ENCODE assay signal across 19 cellular contexts in genomic region chr11:80698646-80699045, GRCh38.
DNase-seq lines count a peak whose midpoint lies in the region; ATAC-seq and TF ChIP-seq lines count a peak whose summit lies in the region.
"Had no signal": no experiment of that assay in that cellular context is flagged by ENCODE, and none has a peak within 500 bp of the region (broad histone marks: within the 10 kb centered on the region; RNA-seq: fewer than 3 reads in every experiment).

No MANE protein-coding gene starts in this region.

- H3K79me2 ChIP-seq in mammary epithelial cell (ENCODE audit: insufficient read depth, low read length) = no peaks in the 10 kb centered on the region

- TF ChIP-seq CTCF in MCF 10A (IDR thresholded peaks at IDR 0.05; ENCODE audit: unreplicated experiment) = no peak
- TF ChIP-seq CTCF in breast epithelium (IDR thresholded peaks at IDR 0.05) = no peak
- peak in 1 of 2 donors; percentile 1 for TF ChIP-seq CTCF in mammary epithelial cell (conservative IDR thresholded peaks at IDR 0.05 in 1 of 2, IDR thresholded peaks at IDR 0.05 in 1 of 2; ENCODE audit: extremely low read depth in 1 of 2, insufficient read depth in 1 of 2, low read depth in 1 of 2, low read length in 2 of 2)
- TF ChIP-seq CTCF in foreskin keratinocyte (conservative IDR thresholded peaks at IDR 0.05) = no peak
- TF ChIP-seq CTCF in type B pancreatic cell (conservative IDR thresholded peaks at IDR 0.05) = no peak
- no peak for TF ChIP-seq CTCF in ascending aorta (IDR thresholded peaks at IDR 0.05)

- H3K4me3 ChIP-seq in breast epithelium (no peak overlapping the region), mammary epithelial cell (replicated peaks in 1 of 3; ENCODE audit: insufficient read depth in 1 of 3, low read depth in 2 of 3, low read length in 3 of 3) (no peak overlapping the region), ascending aorta (no peak overlapping the region)

- H4K20me1 ChIP-seq in mammary epithelial cell (ENCODE audit: insufficient read depth, low read length) = no peaks in the 10 kb centered on the region

- H3K9me3 Mint-ChIP-seq in MCF 10A (ENCODE audit: unreplicated experiment) (no peaks in the 10 kb centered on the region), type B pancreatic cell (no peaks in the 10 kb centered on the region)
- H3K9me3 Mint-ChIP-seq in activated T-helper 2 cell treated with anti-CD3 and anti-CD28 coated beads, Interferon-gamma antibody, Interleukin-2, Interleukin-4, amounts not matched to agents 10 μg/mL and 5 μg/mL and 100 μg/mL, durations not matched to agents 14 hours and 24 hours and 36 hours = peaks cover 14% of the 10 kb centered on the region
- H3K9me3 Mint-ChIP-seq: H9 had no signal

- H3K36me3 ChIP-seq in breast epithelium = no peaks in the 10 kb centered on the region
- H3K36me3 ChIP-seq in mammary epithelial cell (ENCODE audit: insufficient read depth, low read length) = no peaks in the 10 kb centered on the region
- no peaks in the 10 kb centered on the region for H3K36me3 ChIP-seq in ascending aorta
- H3K36me3 ChIP-seq: BE2C had no signal

- H3K4me1 ChIP-seq in breast epithelium = no peaks in the 10 kb centered on the region
- H3K4me1 ChIP-seq in mammary epithelial cell (ENCODE audit: insufficient read depth, low read length) = peaks cover 38% of the 10 kb centered on the region
- H3K4me1 ChIP-seq in foreskin keratinocyte = peaks cover 34% of the 10 kb centered on the region
- no peaks in the 10 kb centered on the region for H3K4me1 ChIP-seq in ascending aorta
- H3K4me1 ChIP-seq: BE2C had no signal

- peak overlapping the region; percentile 88 for H2AFZ ChIP-seq in mammary epithelial cell (ENCODE audit: low read depth, low read length)

- TF ChIP-seq POLR2A in breast epithelium (IDR thresholded peaks at IDR 0.05) = no peak

- CTCF ChIA-PET in MCF 10A (lab: Yijun Ruan, JAX) (interaction anchor here (1.0 to 1.1 kb wide), 3 partner anchors 28 to 307 kb away, joined by 3 to 5 read pairs (median 3); no protein-coding TSS in a partner anchor), mammary epithelial cell (lab: Charles Lee; ENCODE audit: low non-redundant PET) (no interaction called here)

- no peak overlapping the region for H3K4me3 Mint-ChIP-seq in MCF 10A (ENCODE audit: unreplicated experiment)
- H3K4me3 Mint-ChIP-seq in type B pancreatic cell = peak overlapping the region; percentile 57
- no peak overlapping the region for H3K4me3 Mint-ChIP-seq in activated T-helper 2 cell treated with anti-CD3 and anti-CD28 coated beads, Interferon-gamma antibody, Interleukin-2, Interleukin-4, amounts not matched to agents 10 μg/mL and 5 μg/mL and 100 μg/mL, durations not matched to agents 14 hours and 24 hours and 36 hours (ENCODE audit: low read depth)
- H3K4me3 Mint-ChIP-seq: CD4-positive, alpha-beta T cell; H9 had no signal

- ATAC-seq in foreskin keratinocyte (no peak), HG03469 (IDR thresholded peaks at IDR 0.05; ENCODE audit: unreplicated experiment) (no peak)

- intact Hi-C loops in MCF 10A (cut with micrococcal nuclease) = no loop called here
- intact Hi-C loops in breast epithelium (cut with DNase I; ENCODE audit: low total_unique reads) = no loop called here
- intact Hi-C loops in mammary epithelial cell (cut with micrococcal nuclease) = no loop called here
- intact Hi-C loops in activated T-helper 2 cell treated with anti-CD3 and anti-CD28 coated beads, Interferon-gamma antibody, Interleukin-2, Interleukin-4, amounts not matched to agents 10 μg/mL and 5 μg/mL and 100 μg/mL, durations not matched to agents 14 hours and 24 hours and 36 hours (cut with micrococcal nuclease) = no loop called here
- intact Hi-C loops in ascending aorta (cut with DNase I) = no loop called here

- no peak overlapping the region for H3K9ac ChIP-seq in mammary epithelial cell (ENCODE audit: insufficient read depth, low read length)

- no peaks in the 10 kb centered on the region for H3K9me3 ChIP-seq in breast epithelium
- no peaks in the 10 kb centered on the region for H3K9me3 ChIP-seq in mammary epithelial cell (replicated peaks; ENCODE audit: insufficient read depth, low read length)
- H3K9me3 ChIP-seq in ascending aorta = no peaks in the 10 kb centered on the region
- H3K9me3 ChIP-seq: BE2C had no signal

- in situ Hi-C loops in mammary epithelial cell (cut with MboI; ENCODE audit: low sequenced_read_pairs in 2 of 2) = no loop called here

- H3K4me1 Mint-ChIP-seq in MCF 10A (ENCODE audit: insufficient read depth, unreplicated experiment) (peaks cover 46% of the 10 kb centered on the region), type B pancreatic cell (ENCODE audit: unreplicated experiment) (peaks cover 16% of the 10 kb centered on the region)
- H3K4me1 Mint-ChIP-seq in activated T-helper 2 cell treated with anti-CD3 and anti-CD28 coated beads, Interferon-gamma antibody, Interleukin-2, Interleukin-4, amounts not matched to agents 10 μg/mL and 5 μg/mL and 100 μg/mL, durations not matched to agents 14 hours and 24 hours and 36 hours (ENCODE audit: low read depth) = no peaks in the 10 kb centered on the region

- BruUV-seq in MCF 10A (replicated peaks; lab: Mats Ljungman, UMichigan) (no TSS peak), mammary epithelial cell (replicated peaks; lab: Mats Ljungman, UMichigan) (no TSS peak)

- dilution Hi-C loops in mammary epithelial cell (cut with HindIII; ENCODE audit: low sequenced_read_pairs) = no loop called here

- H3K27me3 ChIP-seq in breast epithelium (no peaks in the 10 kb centered on the region), mammary epithelial cell (ENCODE audit: insufficient read depth, low read length) (no peaks in the 10 kb centered on the region), foreskin keratinocyte (no peaks in the 10 kb centered on the region), ascending aorta (no peaks in the 10 kb centered on the region)
- H3K27me3 ChIP-seq: BE2C had no signal

- H3K27me3 Mint-ChIP-seq in MCF 10A (ENCODE audit: insufficient read depth, unreplicated experiment) (no peaks in the 10 kb centered on the region), type B pancreatic cell (no peaks in the 10 kb centered on the region)
- H3K27me3 Mint-ChIP-seq in activated T-helper 2 cell treated with anti-CD3 and anti-CD28 coated beads, Interferon-gamma antibody, Interleukin-2, Interleukin-4, amounts not matched to agents 10 μg/mL and 5 μg/mL and 100 μg/mL, durations not matched to agents 14 hours and 24 hours and 36 hours (ENCODE audit: low read depth) = no peaks in the 10 kb centered on the region
- H3K27me3 Mint-ChIP-seq: CD4-positive, alpha-beta T cell had no signal

- H3K27ac ChIP-seq in breast epithelium (no peak overlapping the region), mammary epithelial cell (ENCODE audit: insufficient read depth, low read depth, low read length) (peak overlapping the region; percentile 85), foreskin keratinocyte (peak overlapping the region; percentile 10), ascending aorta (no peak overlapping the region)
- H3K27ac ChIP-seq: 22Rv1 had no signal

- 33% methylated on average over 1 of the region's 1 CpG for WGBS in mammary epithelial cell (ENCODE audit: low coverage, missing lambda C conversion rate)

- DNase-seq in MCF 10A (ENCODE audit: unreplicated experiment) (peak; percentile 67), breast epithelium (ENCODE audit: low spot score in 2 of 2) (no peak), mammary epithelial cell (peak; percentile 47), foreskin keratinocyte (peak in 1 of 2 donors; percentile 71), type B pancreatic cell (ENCODE audit: extremely low spot score, unreplicated experiment) (no peak), ascending aorta (ENCODE audit: low spot score in 2 of 2) (no peak)
- no peak for DNase-seq in activated T-helper 2 cell treated with anti-CD3 and anti-CD28 coated beads, Interferon-gamma antibody, Interleukin-2, Interleukin-4, amounts not matched to agents 10 μg/mL and 5 μg/mL and 100 μg/mL, durations not matched to agents 14 hours and 24 hours and 36 hours (ENCODE audit: low spot score)
- DNase-seq: BE2C; CD4-positive, alpha-beta T cell; H9; IMR-90; Karpas-422; NCI-H1436 treated with DMSO at 0.1 percent for 48 hours; NCI-H2029 treated with DMSO at 0.1 percent for 48 hours; NCI-H510A treated with DMSO at 0.1 percent for 48 hours; NCI-H82; SIG-M5 had no signal

- POLR2A ChIA-PET in MCF 10A (lab: Yijun Ruan, JAX) = interaction anchor here (0.6 to 2.1 kb wide), 9 partner anchors 9 to 307 kb away, joined by 3 to 7 read pairs (median 3); no protein-coding TSS in a partner anchor

- H3K27ac Mint-ChIP-seq in MCF 10A (ENCODE audit: low read depth, unreplicated experiment) = peak overlapping the region; percentile 65
- H3K27ac Mint-ChIP-seq in type B pancreatic cell = peak overlapping the region; percentile 96
- H3K27ac Mint-ChIP-seq in activated T-helper 2 cell treated with anti-CD3 and anti-CD28 coated beads, Interferon-gamma antibody, Interleukin-2, Interleukin-4, amounts not matched to agents 10 μg/mL and 5 μg/mL and 100 μg/mL, durations not matched to agents 14 hours and 24 hours and 36 hours = no peak overlapping the region
- H3K27ac Mint-ChIP-seq: CD4-positive, alpha-beta T cell had no signal

- H3K36me3 Mint-ChIP-seq in MCF 10A (ENCODE audit: insufficient read depth, unreplicated experiment) (no peaks in the 10 kb centered on the region), type B pancreatic cell (no peaks in the 10 kb centered on the region)
- no peaks in the 10 kb centered on the region for H3K36me3 Mint-ChIP-seq in activated T-helper 2 cell treated with anti-CD3 and anti-CD28 coated beads, Interferon-gamma antibody, Interleukin-2, Interleukin-4, amounts not matched to agents 10 μg/mL and 5 μg/mL and 100 μg/mL, durations not matched to agents 14 hours and 24 hours and 36 hours (ENCODE audit: low read depth)

- peak overlapping the region; percentile 48 for H3K4me2 ChIP-seq in mammary epithelial cell (ENCODE audit: insufficient read depth, low read depth, low read length)

Comparison
In these comparisons a context has a peak if more than half of its experiments do, and no peak if none do; other contexts are left out.
1. DNase-seq: peak in MCF 10A (single experiment) and mammary epithelial cell (single experiment); none in breast epithelium (0 of 2), type B pancreatic cell (single experiment), activated T-helper 2 cell treated with anti-CD3 and anti-CD28 coated beads, Interferon-gamma antibody, Interleukin-2, Interleukin-4, amounts not matched to agents 10 μg/mL and 5 μg/mL and 100 μg/mL, durations not matched to agents 14 hours and 24 hours and 36 hours (single experiment) and ascending aorta (0 of 2).
2. H3K27ac ChIP-seq: peak in mammary epithelial cell (single experiment) and foreskin keratinocyte (single experiment); none in breast epithelium (0 of 2) and ascending aorta (0 of 2).